8 cellular contexts compared by ENCODE assay signal in genomic region chrX:13488706-13489105, GRCh38.
A peak's percentile ranks its signal among the peaks of the same experiment; 100 is the strongest.
DNase-seq lines count a peak whose midpoint lies in the region; ATAC-seq, FAIRE-seq and TF ChIP-seq lines count a peak whose summit lies in the region.

No MANE protein-coding gene starts in this region.

- ATAC-seq in left lung (no peak), GM21526 (IDR thresholded peaks at IDR 0.05; ENCODE audit: low FRiP score, unreplicated experiment) (no peak), GM21786 (IDR thresholded peaks at IDR 0.05; ENCODE audit: unreplicated experiment) (no peak)

- H3K36me3 ChIP-seq in ascending aorta = no peaks in the 10 kb centered on the region
- no peaks in the 10 kb centered on the region for H3K36me3 ChIP-seq in left lung
- H3K36me3 ChIP-seq in stomach = no peaks in the 10 kb centered on the region

- intact Hi-C loops in ascending aorta (cut with DNase I) = loop anchor here (1.0 to 10.0 kb wide), 6 partner anchors 91 to 542 kb away; no protein-coding TSS in a partner anchor
- intact Hi-C loops in left lung (cut with DNase I) = loop anchor here in 1 of 2 donors (5.0 kb wide), 1 partner anchor 541 kb away; no protein-coding TSS in a partner anchor
- intact Hi-C loops in stomach (cut with DNase I; ENCODE audit: low total_unique reads) = no loop called here

- H3K27me3 ChIP-seq in ascending aorta (no peaks in the 10 kb centered on the region), left lung (no peaks in the 10 kb centered on the region), stomach (peaks cover 0 to 2% (median 0%) of the 10 kb centered on the region in 3 donors)

- WGBS in stomach, 5 donors = 45 to 67% (median 64%) methylated on average over 5 of the region's 5 CpGs

- H3K27ac ChIP-seq in ascending aorta (peak overlapping the region; percentile 71 to 82), left lung (peak overlapping the region; percentile 76 to 77), stomach (peak overlapping the region; percentile 32 to 84 (median 77))

- TF ChIP-seq EP300 in stomach (IDR thresholded peaks at IDR 0.05) = no peak

- H3K9me3 ChIP-seq in ascending aorta (no peaks in the 10 kb centered on the region), left lung (no peaks in the 10 kb centered on the region), stomach (no peaks in the 10 kb centered on the region)

- peak; percentile 24 for FAIRE-seq in GM12892 (lab: Jason Lieb, UNC)

- no peak overlapping the region for H3K4me3 ChIP-seq in ascending aorta
- no peak overlapping the region for H3K4me3 ChIP-seq in left lung
- H3K4me3 ChIP-seq in stomach = no peak overlapping the region

- DNase-seq in GM12892 (ENCODE audit: insufficient read length) = no peak
- no peak for DNase-seq in ascending aorta (ENCODE audit: low spot score in 2 of 2)
- no peak for DNase-seq in left lung
- DNase-seq in stomach = no peak
- no peak for DNase-seq in DMS53 (lab: John Stamatoyannopoulos, UW)
- no peak for DNase-seq in anterior cingulate cortex (lab: John Stamatoyannopoulos, UW)

- no peak for TF ChIP-seq CTCF in ascending aorta (IDR thresholded peaks at IDR 0.05)
- no peak for TF ChIP-seq CTCF in left lung (IDR thresholded peaks at IDR 0.05)
- TF ChIP-seq CTCF in stomach (IDR thresholded peaks at IDR 0.05) = no peak

- H3K4me1 ChIP-seq in ascending aorta (peaks cover 0 to 10% of the 10 kb centered on the region in 2 donors), left lung (peaks cover 0 to 19% of the 10 kb centered on the region in 2 donors), stomach (peaks cover 4 to 36% (median 15%) of the 10 kb centered on the region in 4 donors)

- TF ChIP-seq POLR2A in GM12892 (IDR thresholded peaks at IDR 0.05; ENCODE audit: low read depth, low read length) (no peak), stomach (IDR thresholded peaks at IDR 0.05) (no peak)
